1 cellular context compared by ENCODE assay signal in genomic region chr19:38558933-38559332, GRCh38. TPM values are rescaled to one million over a fixed set of nuclear protein-coding genes. Genes with fewer than 3 reads are reported as not detected.
"Had no signal": no experiment of that assay in that cellular context is flagged by ENCODE, and none has a peak within 500 bp of the region (broad histone marks: within the 10 kb centered on the region; RNA-seq: fewer than 3 reads in every experiment).

No MANE protein-coding gene starts in this region.

RNA-seq across cellular contexts. Expression of gene MAP4K1, which starts 58.8 kb away (rescaled TPM):
- total RNA-seq: lung microvascular endothelial cell had no signal
